25 cellular contexts compared by ENCODE assay signal in genomic region chr4:42547805-42548204, GRCh38.
"Had no signal": no experiment of that assay in that cellular context is flagged by ENCODE, and none has a peak within 500 bp of the region (broad histone marks: within the 10 kb centered on the region; RNA-seq: fewer than 3 reads in every experiment).

No MANE protein-coding gene starts in this region.

- H3K4me2 ChIP-seq: neural progenitor cell, smooth muscle cell had no signal

- H3K27ac ChIP-seq: lower lobe of right lung, neural progenitor cell, neutrophil, parathyroid adenoma, right atrium auricular region, right lobe of liver, tibial nerve, uterus had no signal

- H3K9me3 ChIP-seq: lower lobe of right lung, neutrophil, right atrium auricular region, right lobe of liver, tibial nerve, uterus had no signal

- H3K27me3 ChIP-seq: neural progenitor cell, neutrophil, right atrium auricular region, right lobe of liver, tibial nerve, uterus had no signal

- H3K36me3 ChIP-seq: neural progenitor cell, right atrium auricular region, right lobe of liver, uterus had no signal

- H3K4me1 ChIP-seq: lower lobe of right lung, neural progenitor cell, parathyroid adenoma, right atrium auricular region, right lobe of liver, tibial nerve, uterus had no signal

- H3K79me2 ChIP-seq: parathyroid adenoma had no signal

- H3K9ac ChIP-seq: neural progenitor cell, parathyroid adenoma had no signal

- ATAC-seq: lower lobe of right lung; natural killer cell; right lobe of liver; stimulated activated memory B cell treated with anti-CD40 and anti-IgM and Interleukin-4, amounts not matched to agents 10 μg/mL and 1 μg/mL and 100 μg/mL, for 72 hours; stimulated activated naive CD8-positive, alpha-beta T cell treated with anti-CD3 and anti-CD28 coated beads, Interleukin-15, amount 100 ng/mL, for 72 hours had no signal

- DNase-seq: hypothalamus; immature natural killer cell; lower lobe of right lung; mammary epithelial cell; mesenchymal stem cell; naive B cell; natural killer cell; nephron progenitor cell; occipital lobe; right lobe of liver; stimulated activated CD4-positive, alpha-beta T cell treated with anti-CD3 and anti-CD28 coated beads, Interleukin-1b, Interleukin-23, amount 100 ng/mL, for 48 hours; stimulated activated CD4-positive, alpha-beta T cell treated with anti-CD3 and anti-CD28 coated beads, Interleukin-2, amount 100 ng/mL, for 48 hours; stimulated activated CD4-positive, alpha-beta T cell treated with anti-CD3 and anti-CD28 coated beads, Interleukin-4, amount 100 ng/mL, for 4 hours; stimulated activated CD8-positive, alpha-beta memory T cell treated with anti-CD3 and anti-CD28 coated beads, Interleukin-4, amount 100 ng/mL, for 48 hours; stimulated activated naive CD4-positive, alpha-beta T cell treated with Interleukin-2 at 50 U/mL for 16 hours; stimulated activated naive CD8-positive, alpha-beta T cell treated with anti-CD3 and anti-CD28 coated beads, Interleukin-15, amount 100 ng/mL, for 72 hours; substantia nigra; uterus had no signal

- H3K4me3 ChIP-seq: lower lobe of right lung, neural progenitor cell, right atrium auricular region, right lobe of liver, smooth muscle cell, tibial nerve, uterus had no signal
